ENCODE assay signal across 27 cellular contexts in genomic region chr11:1828542-1828941, GRCh38. TPM values are rescaled to one million over a fixed set of nuclear protein-coding genes. Genes with fewer than 3 reads are reported as not detected.
DNase-seq lines count a peak whose midpoint lies in the region; ATAC-seq and TF ChIP-seq lines count a peak whose summit lies in the region.
"Had no signal": no experiment of that assay in that cellular context is flagged by ENCODE, and none has a peak within 500 bp of the region (broad histone marks: within the 10 kb centered on the region; RNA-seq: fewer than 3 reads in every experiment).

No MANE protein-coding gene starts in this region.

- H3K9me3 ChIP-seq in mammary epithelial cell (replicated peaks; ENCODE audit: insufficient read depth, low read length) = no peaks in the 10 kb centered on the region
- H3K9me3 ChIP-seq: adrenal gland, esophagus squamous epithelium, psoas muscle, uterus had no signal

- H3K27me3 ChIP-seq in mammary epithelial cell (ENCODE audit: insufficient read depth, low read length) = no peaks in the 10 kb centered on the region
- H3K27me3 ChIP-seq: neural progenitor cell, uterus had no signal

- H2AFZ ChIP-seq in mammary epithelial cell (ENCODE audit: low read depth, low read length) = no peak overlapping the region
- H2AFZ ChIP-seq: neural progenitor cell had no signal

- WGBS in mammary epithelial cell (ENCODE audit: low coverage, missing lambda C conversion rate) = 75% methylated on average over 12 of the region's 12 CpGs

- H3K27ac Mint-ChIP-seq in Calu3 (ENCODE audit: unreplicated experiment) (peak overlapping the region; percentile 93), osteocyte (ENCODE audit: unreplicated experiment) (peak overlapping the region; percentile 97)
- H3K27ac Mint-ChIP-seq in T-helper 2 cell treated with Interferon-gamma antibody and Interleukin-4, amounts not matched to agents 5 μg/mL and 100 μg/mL, for 36 hours = no peak overlapping the region
- H3K27ac Mint-ChIP-seq: activated B cell treated with CpG ODN at 0.5 μM for 24 hours, immature natural killer cell had no signal

- intact Hi-C loops in Calu3 (cut with micrococcal nuclease; ENCODE audit: unreplicated experiment) (no loop called here), mammary epithelial cell (cut with micrococcal nuclease) (no loop called here)

- no peaks in the 10 kb centered on the region for H3K36me3 ChIP-seq in mammary epithelial cell (ENCODE audit: insufficient read depth, low read length)
- H3K36me3 ChIP-seq: adrenal gland, esophagus squamous epithelium, neural progenitor cell, uterus had no signal

- no peaks in the 10 kb centered on the region for H3K79me2 ChIP-seq in mammary epithelial cell (ENCODE audit: insufficient read depth, low read length)

- CTCF ChIA-PET in Calu3 (lab: Charles Lee) (interaction anchor here (1.0 kb wide), 3 partner anchors 66 to 282 kb away, joined by 4 to 5 read pairs (median 4); no protein-coding TSS in a partner anchor), mammary epithelial cell (lab: Charles Lee; ENCODE audit: low non-redundant PET) (interaction anchor here (0.8 kb wide), 1 partner anchor 270 kb away, joined by 9 read pairs; no protein-coding TSS in a partner anchor)

- H3K4me2 ChIP-seq in mammary epithelial cell (ENCODE audit: insufficient read depth, low read depth, low read length) = peak overlapping the region; percentile 16
- H3K4me2 ChIP-seq: neural progenitor cell had no signal

- H3K4me3 ChIP-seq in mammary epithelial cell (replicated peaks in 1 of 3; ENCODE audit: insufficient read depth in 1 of 3, low read depth in 2 of 3, low read length in 3 of 3) = no peak overlapping the region
- H3K4me3 ChIP-seq: adrenal gland, esophagus squamous epithelium, neural progenitor cell, psoas muscle, uterus had no signal

- H3K9ac ChIP-seq in mammary epithelial cell (ENCODE audit: insufficient read depth, low read length) = peak overlapping the region; percentile 4
- H3K9ac ChIP-seq: neural progenitor cell had no signal

- TF ChIP-seq CTCF in Calu3 (IDR thresholded peaks at IDR 0.05; ENCODE audit: unreplicated experiment) (no peak), mammary epithelial cell (conservative IDR thresholded peaks at IDR 0.05 in 1 of 2, IDR thresholded peaks at IDR 0.05 in 1 of 2; ENCODE audit: extremely low read depth in 1 of 2, insufficient read depth in 1 of 2, low read depth in 1 of 2, low read length in 2 of 2) (no peak), osteocyte (IDR thresholded peaks at IDR 0.05) (no peak)

- peak overlapping the region; percentile 82 for H3K27ac ChIP-seq in mammary epithelial cell (ENCODE audit: insufficient read depth, low read depth, low read length)
- H3K27ac ChIP-seq: adrenal gland, esophagus squamous epithelium, neural progenitor cell, psoas muscle, uterus had no signal

- H3K9me3 Mint-ChIP-seq in Calu3 (ENCODE audit: low read depth, unreplicated experiment) (no peaks in the 10 kb centered on the region), osteocyte (ENCODE audit: unreplicated experiment) (no peaks in the 10 kb centered on the region)
- H3K9me3 Mint-ChIP-seq in T-helper 2 cell treated with Interferon-gamma antibody and Interleukin-4, amounts not matched to agents 5 μg/mL and 100 μg/mL, for 36 hours = no peaks in the 10 kb centered on the region
- H3K9me3 Mint-ChIP-seq: activated B cell treated with CpG ODN at 0.5 μM for 24 hours; CD4-positive, CD25-positive, alpha-beta regulatory T cell; H9; immature natural killer cell; neural progenitor cell had no signal

- H3K4me1 ChIP-seq in mammary epithelial cell (ENCODE audit: insufficient read depth, low read length) = peaks cover 79% of the 10 kb centered on the region
- H3K4me1 ChIP-seq: psoas muscle, uterus had no signal

- BruUV-seq in Calu3 (replicated peaks; lab: Mats Ljungman, UMichigan) = no TSS peak
- BruUV-seq in mammary epithelial cell (replicated peaks; lab: Mats Ljungman, UMichigan) = no TSS peak

- H3K36me3 Mint-ChIP-seq in Calu3 (ENCODE audit: insufficient read depth, unreplicated experiment) (peaks cover 40% of the 10 kb centered on the region), osteocyte (ENCODE audit: unreplicated experiment) (no peaks in the 10 kb centered on the region)
- no peaks in the 10 kb centered on the region for H3K36me3 Mint-ChIP-seq in T-helper 2 cell treated with Interferon-gamma antibody and Interleukin-4, amounts not matched to agents 5 μg/mL and 100 μg/mL, for 36 hours (ENCODE audit: low read depth)
- H3K36me3 Mint-ChIP-seq: CD4-positive, CD25-positive, alpha-beta regulatory T cell; immature natural killer cell; neural progenitor cell had no signal

- H3K4me3 Mint-ChIP-seq in Calu3 (ENCODE audit: low read depth, unreplicated experiment) = no peak overlapping the region
- H3K4me3 Mint-ChIP-seq in osteocyte (ENCODE audit: unreplicated experiment) = no peak overlapping the region
- no peak overlapping the region for H3K4me3 Mint-ChIP-seq in T-helper 2 cell treated with Interferon-gamma antibody and Interleukin-4, amounts not matched to agents 5 μg/mL and 100 μg/mL, for 36 hours
- H3K4me3 Mint-ChIP-seq: activated B cell treated with CpG ODN at 0.5 μM for 24 hours, H9, immature natural killer cell, neural progenitor cell had no signal

- in situ Hi-C loops in mammary epithelial cell (cut with MboI; ENCODE audit: low sequenced_read_pairs in 2 of 2) = no loop called here

- dilution Hi-C loops in mammary epithelial cell (cut with HindIII; ENCODE audit: low sequenced_read_pairs) = no loop called here

- peak; percentile 34 for DNase-seq in 8988T
- DNase-seq in Calu3 = no peak
- DNase-seq in mammary epithelial cell = no peak
- DNase-seq in osteocyte (ENCODE audit: extremely low spot score, unreplicated experiment) = no peak
- DNase-seq in T-helper 2 cell treated with Interferon-gamma antibody and Interleukin-4, amounts not matched to agents 5 μg/mL and 100 μg/mL, for 36 hours (ENCODE audit: low spot score) = no peak
- DNase-seq in activated T-cell treated with anti-CD3 and anti-CD28 coated beads, Interleukin-2, amount 50 U/mL, for 48 hours = no peak
- DNase-seq: activated B cell treated with CpG ODN at 0.5 μM for 24 hours; activated naive CD4-positive, alpha-beta T cell; activated T-cell treated with anti-CD3 and anti-CD28 coated beads, Interleukin-2, amount 50 U/mL, for 1 hour; CD4-positive, CD25-positive, alpha-beta regulatory T cell; cortex of kidney; esophagus squamous epithelium; H9; immature natural killer cell; NCI-H1105; NCI-H2081 treated with DMSO at 0.1 percent for 48 hours; NCI-H774; Right ventricle myocardium superior; substantia nigra; uterus had no signal

- H3K27me3 Mint-ChIP-seq in Calu3 (ENCODE audit: unreplicated experiment) (no peaks in the 10 kb centered on the region), osteocyte (ENCODE audit: unreplicated experiment) (no peaks in the 10 kb centered on the region)
- H3K27me3 Mint-ChIP-seq in T-helper 2 cell treated with Interferon-gamma antibody and Interleukin-4, amounts not matched to agents 5 μg/mL and 100 μg/mL, for 36 hours (ENCODE audit: low read depth) = no peaks in the 10 kb centered on the region

- no peaks in the 10 kb centered on the region for H4K20me1 ChIP-seq in mammary epithelial cell (ENCODE audit: insufficient read depth, low read length)

- peaks cover 64% of the 10 kb centered on the region for H3K4me1 Mint-ChIP-seq in Calu3 (ENCODE audit: low read depth, unreplicated experiment)
- H3K4me1 Mint-ChIP-seq in osteocyte (ENCODE audit: unreplicated experiment) = peaks cover 73% of the 10 kb centered on the region
- H3K4me1 Mint-ChIP-seq in T-helper 2 cell treated with Interferon-gamma antibody and Interleukin-4, amounts not matched to agents 5 μg/mL and 100 μg/mL, for 36 hours (ENCODE audit: low read depth) = peaks cover 3% of the 10 kb centered on the region
- H3K4me1 Mint-ChIP-seq: activated B cell treated with CpG ODN at 0.5 μM for 24 hours had no signal

- ATAC-seq in HG03571 (IDR thresholded peaks at IDR 0.05; ENCODE audit: unreplicated experiment) (no peak), HG03135 (IDR thresholded peaks at IDR 0.05; ENCODE audit: unreplicated experiment) (no peak)

RNA-seq across cellular contexts. Expression of gene SYT8, which starts 6.2 kb away (rescaled TPM):
- total RNA-seq in Calu3 (2022) (5.8 and 7.1 TPM in 2 replicates), mammary epithelial cell (100 to 1,000 TPM; 103 to 209 TPM), osteocyte (5.0 and 6.2 TPM in 2 replicates)
- polyA plus RNA-seq in mammary epithelial cell = 57.2 TPM
- 4.9 TPM for polyA minus RNA-seq in mammary epithelial cell
- total RNA-seq: activated B cell treated with CpG ODN at 0.5 μM for 24 hours; CD4-positive, CD25-positive, alpha-beta regulatory T cell; frontal cortex; H9; Right ventricle myocardium superior; skeletal muscle tissue had no signal
- polyA plus RNA-seq: CD4-positive, CD25-positive, alpha-beta regulatory T cell; immature natural killer cell had no signal

RNA-seq across cellular contexts. Expression of gene TNNI2, which starts 10.2 kb away (rescaled TPM):
- total RNA-seq in Calu3 (2022) (1.3 and 1.4 TPM in 2 replicates), mammary epithelial cell (10 to 100 TPM in 1 of 2 donors, 1 to 10 TPM in 1; 8.8 to 44.7 TPM), osteocyte (1.0 and 1.1 TPM in 2 replicates)
- polyA plus RNA-seq in mammary epithelial cell = 34.8 TPM
- 4.3 TPM for polyA minus RNA-seq in mammary epithelial cell
- total RNA-seq: CD4-positive, CD25-positive, alpha-beta regulatory T cell; frontal cortex; H9; Right ventricle myocardium superior had no signal
- polyA plus RNA-seq: CD4-positive, CD25-positive, alpha-beta regulatory T cell had no signal

RNA-seq across cellular contexts. Expression of gene LSP1, which starts 24.3 kb away (rescaled TPM):
- total RNA-seq in Calu3 (2022) (not detected in 2 replicates), mammary epithelial cell (1 to 10 TPM in 1 of 2 donors, under 1 TPM in 1; 0.17 to 2.0 TPM), osteocyte (26.9 and 29.5 TPM in 2 replicates)
- not detected for polyA plus RNA-seq in mammary epithelial cell
- polyA minus RNA-seq in mammary epithelial cell = not detected
- total RNA-seq: H9 had no signal

Comparison
In these comparisons a context has a peak if more than half of its experiments do, and no peak if none do; other contexts are left out.
1. RNA of gene SYT8, which starts 6.2 kb away (total RNA-seq): 103 to 209 TPM in mammary epithelial cell; 5.8 to 7.1 TPM in Calu3 and 5.0 to 6.2 TPM in osteocyte; every median in the first group is over 10 times any median in the second.